Comparison of ENCODE assay signal across 14 cellular contexts in genomic region chr10:117496031-117496430, GRCh38. TPM values are rescaled to one million over a fixed set of nuclear protein-coding genes. Genes with fewer than 3 reads are reported as not detected.
DNase-seq lines count a peak whose midpoint lies in the region; ATAC-seq and TF ChIP-seq lines count a peak whose summit lies in the region.
"Had no signal": no experiment of that assay in that cellular context is flagged by ENCODE, and none has a peak within 500 bp of the region (broad histone marks: within the 10 kb centered on the region; RNA-seq: fewer than 3 reads in every experiment).

No MANE protein-coding gene starts in this region.

- TF ChIP-seq CTCF in Caco-2 (IDR thresholded peaks at IDR 0.05; ENCODE audit: insufficient read depth in 1 of 2, low read depth in 1 of 2, low read length in 1 of 2, severe bottlenecking in 1 of 2, unreplicated experiment in 1 of 2), result no peak
- no peak for TF ChIP-seq CTCF in HEK293 (tag by site-specific recombination; IDR thresholded peaks at IDR 0.05)
- no peak for TF ChIP-seq CTCF in WTC11 (IDR thresholded peaks at IDR 0.05)
- no peak for TF ChIP-seq CTCF in sigmoid colon (IDR thresholded peaks at IDR 0.05)

- H3K9me3 Mint-ChIP-seq in Caco-2 (ENCODE audit: unreplicated experiment), result no peaks in the 10 kb centered on the region
- no peaks in the 10 kb centered on the region for H3K9me3 Mint-ChIP-seq in WTC11
- H3K9me3 Mint-ChIP-seq: CD4-positive, alpha-beta T cell; GM23338 had no signal

- DNase-seq in Caco-2 (no peak), WTC11 (ENCODE audit: low spot score) (no peak), sigmoid colon (peak; percentile 25), cerebellar cortex (ENCODE audit: low spot score) (no peak), aorta (no peak), KG1 (lab: John Stamatoyannopoulos, UW) (no peak)
- DNase-seq: DMS79 had no signal

- H3K27ac Mint-ChIP-seq in Caco-2 (ENCODE audit: unreplicated experiment) (peak overlapping the region; percentile 69), WTC11 (no peak overlapping the region)
- H3K27ac Mint-ChIP-seq: CD4-positive, alpha-beta T cell; GM23338 had no signal

- POLR2A ChIA-PET in Caco-2 (lab: Charles Lee) (no interaction called here), HEK293 (lab: Yijun Ruan, JAX) (no interaction called here), WTC11 (lab: Charles Lee) (no interaction called here)

- WGBS in sigmoid colon, 2 donors, result 38 to 50% methylated on average over 5 of the region's 5 CpGs
- WGBS in aorta, 2 donors, result 48 to 50% methylated on average over 5 of the region's 5 CpGs

- no peaks in the 10 kb centered on the region for H3K27me3 Mint-ChIP-seq in Caco-2 (ENCODE audit: insufficient read depth, unreplicated experiment)
- peaks cover 35% of the 10 kb centered on the region for H3K27me3 Mint-ChIP-seq in WTC11 (ENCODE audit: low read depth)

- H3K36me3 ChIP-seq in Caco-2 (ENCODE audit: control insufficient read depth, insufficient read depth, low read length), result no peaks in the 10 kb centered on the region
- no peaks in the 10 kb centered on the region for H3K36me3 ChIP-seq in HEK293 (ENCODE audit: control insufficient read depth in 2 of 2, insufficient read depth in 1 of 2, low read length in 2 of 2)
- H3K36me3 ChIP-seq in sigmoid colon, result no peaks in the 10 kb centered on the region
- no peaks in the 10 kb centered on the region for H3K36me3 ChIP-seq in aorta (ENCODE audit: control insufficient read depth in 1 of 2, insufficient read depth in 2 of 2, low read length in 1 of 2)

- intact Hi-C loops in Caco-2 (cut with micrococcal nuclease; ENCODE audit: unreplicated experiment), result loop anchor here (1.0 to 2.0 kb wide), 9 partner anchors 22 to 927 kb away; no protein-coding TSS in a partner anchor
- intact Hi-C loops in sigmoid colon (cut with DNase I), result loop anchor here (1.0 to 5.0 kb wide), 3 partner anchors 745 to 963 kb away; no protein-coding TSS in a partner anchor
- intact Hi-C loops in aorta (cut with DNase I), result loop anchor here (1.0 to 10.0 kb wide), 7 partner anchors 54 to 969 kb away; no protein-coding TSS in a partner anchor

- peaks cover 17% of the 10 kb centered on the region for H3K4me1 ChIP-seq in Caco-2
- H3K4me1 ChIP-seq in HEK293 (ENCODE audit: control insufficient read depth, insufficient read depth, low read length), result no peaks in the 10 kb centered on the region
- H3K4me1 ChIP-seq in sigmoid colon, result peaks cover 0 to 7% (median 3%) of the 10 kb centered on the region in 4 donors
- no peaks in the 10 kb centered on the region for H3K4me1 ChIP-seq in aorta (ENCODE audit: control insufficient read depth in 1 of 2, insufficient read depth in 2 of 2, low read length in 2 of 2)

- TF ChIP-seq EP300 in sigmoid colon (IDR thresholded peaks at IDR 0.05), result no peak

- H3K4me1 Mint-ChIP-seq in Caco-2 (ENCODE audit: low read depth, unreplicated experiment) (peaks cover 11% of the 10 kb centered on the region), WTC11 (peaks cover 2% of the 10 kb centered on the region; the same call in 1 of the 2 replicates)

- H3K4me3 Mint-ChIP-seq in Caco-2 (ENCODE audit: unreplicated experiment) (no peak overlapping the region), WTC11 (no peak overlapping the region)
- H3K4me3 Mint-ChIP-seq: CD4-positive, alpha-beta T cell; GM23338 had no signal

- H3K27me3 ChIP-seq in Caco-2 (replicated peaks; ENCODE audit: control insufficient read depth, insufficient read depth, low read length), result no peaks in the 10 kb centered on the region
- H3K27me3 ChIP-seq in sigmoid colon, result no peaks in the 10 kb centered on the region
- H3K27me3 ChIP-seq in aorta (ENCODE audit: control insufficient read depth in 1 of 2, insufficient read depth in 2 of 2, low read length in 1 of 2), result no peaks in the 10 kb centered on the region

- TF ChIP-seq POLR2A in sigmoid colon (IDR thresholded peaks at IDR 0.05), result no peak

- BruUV-seq in Caco-2 (replicated peaks; lab: Mats Ljungman, UMichigan), result no TSS peak

- no peak overlapping the region for H3K27ac ChIP-seq in HEK293 (ENCODE audit: extremely low read depth, low read depth, low read length)
- H3K27ac ChIP-seq in sigmoid colon, result no peak overlapping the region
- no peak overlapping the region for H3K27ac ChIP-seq in aorta (ENCODE audit: low read depth in 1 of 2, low read length in 2 of 2)
- H3K27ac ChIP-seq: C4-2B had no signal

- CTCF ChIA-PET in Caco-2 (lab: Charles Lee) (interaction anchor here (0.9 to 1.7 kb wide), 12 partner anchors 8 to 610 kb away, joined by 3 to 24 read pairs (median 4); partner anchors contain the start of gene EMX2), HEK293 (lab: Yijun Ruan, JAX) (interaction anchor here (0.6 to 4.3 kb wide), 46 partner anchors 12 to 1043 kb away, joined by 3 to 30 read pairs (median 5); no protein-coding TSS in a partner anchor), WTC11 (lab: Charles Lee) (interaction anchor here (0.9 to 2.7 kb wide), 22 partner anchors 10 to 1068 kb away, joined by 3 to 29 read pairs (median 5); partner anchors contain the start of gene EMX2)

- H3K9me3 ChIP-seq in Caco-2, result 0 out of 2 replicates have a peak, but pooled peaks cover 2% of the 10 kb centered on the region
- no peaks in the 10 kb centered on the region for H3K9me3 ChIP-seq in HEK293 (ENCODE audit: control insufficient read depth, insufficient read depth, low read depth, low read length)
- H3K9me3 ChIP-seq in sigmoid colon, result no peaks in the 10 kb centered on the region
- no peaks in the 10 kb centered on the region for H3K9me3 ChIP-seq in aorta (ENCODE audit: control insufficient read depth, low read length)

- H3K4me3 ChIP-seq in Caco-2 (ENCODE audit: low read depth, low read length) (no peak overlapping the region), HEK293 (ENCODE audit: low read depth, low read length) (no peak overlapping the region), sigmoid colon (no peak overlapping the region), aorta (ENCODE audit: low read length in 2 of 2) (no peak overlapping the region)
- H3K4me3 ChIP-seq: GM23338 had no signal

- H3K36me3 Mint-ChIP-seq in Caco-2 (ENCODE audit: insufficient read depth, unreplicated experiment), result no peaks in the 10 kb centered on the region
- H3K36me3 Mint-ChIP-seq in WTC11, result no peaks in the 10 kb centered on the region

- ATAC-seq in WTC11 (no peak), GM21447 (IDR thresholded peaks at IDR 0.05; ENCODE audit: unreplicated experiment) (no peak), aorta (ENCODE audit: low FRiP score) (no peak)

TF ChIP-seq in HEK293, 187 proteins besides CTCF, POLR2A, EP300 and RAD21:
- TF ChIP-seq ZNF837 (tag by site-specific recombination; IDR thresholded peaks at IDR 0.05), result no peak
- no peak for TF ChIP-seq SCRT1 (tag by site-specific recombination; IDR thresholded peaks at IDR 0.05; ENCODE audit: borderline replicate concordance)
- peak; percentile 97 for TF ChIP-seq ZNF623 (tag by site-specific recombination; IDR thresholded peaks at IDR 0.05)
- no peak for TF ChIP-seq ZSCAN5A (tag by site-specific recombination; IDR thresholded peaks at IDR 0.05)

TF ChIP-seq in WTC11, 78 proteins besides CTCF, POLR2A, EP300 and RAD21:
- TF ChIP-seq SOX15 (CRISPR knock-in tag; IDR thresholded peaks at IDR 0.05) (no peak), GTF2I (CRISPR knock-in tag; conservative IDR thresholded peaks at IDR 0.05) (peak; percentile 88)

RNA-seq across cellular contexts. Expression of gene EMX2, which starts 46.5 kb away (rescaled TPM):
- total RNA-seq in Caco-2 (2022) (4.7 and 4.9 TPM in 2 replicates), WTC11 (2021) (not detected in 3 replicates), sigmoid colon (under 1 TPM in 1 of 4 donors, not detected in 3; 0.36 TPM), aorta (1 to 10 TPM; 1.5 to 1.6 TPM)
- polyA plus RNA-seq in sigmoid colon (not detected), aorta (not detected)
- total RNA-seq: CD4-positive, alpha-beta T cell; GM23338; H7; HT-29 had no signal
- polyA plus RNA-seq: GM23338 had no signal
